In the genomic region with DNA sequence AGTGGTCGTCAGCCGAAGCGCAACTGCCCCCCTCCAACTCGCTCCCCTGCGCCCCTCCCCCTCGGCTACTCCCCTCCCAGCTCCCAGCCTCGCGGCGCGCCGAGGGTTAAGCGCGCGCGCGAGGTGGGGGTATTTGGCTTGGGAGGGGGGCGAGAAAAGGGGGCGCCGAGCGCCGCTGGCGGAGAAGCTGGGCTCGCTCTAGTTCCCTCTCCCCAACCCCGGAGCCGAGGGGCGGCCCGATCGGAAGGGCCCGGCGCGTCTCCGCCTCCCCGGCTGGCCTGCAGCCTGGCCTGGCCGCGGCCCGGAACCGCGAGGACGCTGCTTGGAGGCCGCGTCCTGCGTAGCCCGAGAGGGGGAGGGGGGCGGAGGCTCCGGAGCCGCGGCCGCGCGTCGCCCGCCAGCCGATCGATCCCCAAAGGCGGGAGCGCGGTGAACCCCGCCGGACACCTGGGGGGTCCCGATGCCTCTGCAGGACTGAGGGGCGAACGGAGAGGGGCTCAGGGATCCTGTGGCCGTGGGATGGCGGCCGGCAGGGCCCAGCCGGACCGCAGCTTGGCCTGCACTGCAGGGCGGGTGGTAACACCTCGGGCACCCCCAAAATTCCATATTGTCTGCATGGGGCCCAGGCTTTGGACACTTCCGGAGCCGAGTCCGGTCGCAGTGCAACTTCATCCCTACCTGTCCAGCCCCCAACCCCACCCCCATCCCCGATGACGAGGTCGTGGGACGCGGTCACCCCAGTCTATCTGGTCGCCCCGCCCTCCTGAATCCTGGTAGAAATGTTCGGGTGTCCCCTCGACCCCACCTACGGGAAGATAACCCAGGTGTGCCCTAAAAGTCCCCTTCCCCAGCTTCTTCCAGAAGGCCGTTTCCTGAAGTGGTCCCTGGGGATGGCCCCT, we compare ENCODE assay signal across 1 cellular context.
A peak's percentile ranks its signal among the peaks of the same experiment; 100 is the strongest.
TF ChIP-seq lines count a peak whose summit lies in the region.

No MANE protein-coding gene starts in this region.

TF ChIP-seq in HepG2, 621 proteins besides CTCF, POLR2A, EP300 and RAD21 (continued from another document and continues in another):
- TF ChIP-seq, protein P1, sequence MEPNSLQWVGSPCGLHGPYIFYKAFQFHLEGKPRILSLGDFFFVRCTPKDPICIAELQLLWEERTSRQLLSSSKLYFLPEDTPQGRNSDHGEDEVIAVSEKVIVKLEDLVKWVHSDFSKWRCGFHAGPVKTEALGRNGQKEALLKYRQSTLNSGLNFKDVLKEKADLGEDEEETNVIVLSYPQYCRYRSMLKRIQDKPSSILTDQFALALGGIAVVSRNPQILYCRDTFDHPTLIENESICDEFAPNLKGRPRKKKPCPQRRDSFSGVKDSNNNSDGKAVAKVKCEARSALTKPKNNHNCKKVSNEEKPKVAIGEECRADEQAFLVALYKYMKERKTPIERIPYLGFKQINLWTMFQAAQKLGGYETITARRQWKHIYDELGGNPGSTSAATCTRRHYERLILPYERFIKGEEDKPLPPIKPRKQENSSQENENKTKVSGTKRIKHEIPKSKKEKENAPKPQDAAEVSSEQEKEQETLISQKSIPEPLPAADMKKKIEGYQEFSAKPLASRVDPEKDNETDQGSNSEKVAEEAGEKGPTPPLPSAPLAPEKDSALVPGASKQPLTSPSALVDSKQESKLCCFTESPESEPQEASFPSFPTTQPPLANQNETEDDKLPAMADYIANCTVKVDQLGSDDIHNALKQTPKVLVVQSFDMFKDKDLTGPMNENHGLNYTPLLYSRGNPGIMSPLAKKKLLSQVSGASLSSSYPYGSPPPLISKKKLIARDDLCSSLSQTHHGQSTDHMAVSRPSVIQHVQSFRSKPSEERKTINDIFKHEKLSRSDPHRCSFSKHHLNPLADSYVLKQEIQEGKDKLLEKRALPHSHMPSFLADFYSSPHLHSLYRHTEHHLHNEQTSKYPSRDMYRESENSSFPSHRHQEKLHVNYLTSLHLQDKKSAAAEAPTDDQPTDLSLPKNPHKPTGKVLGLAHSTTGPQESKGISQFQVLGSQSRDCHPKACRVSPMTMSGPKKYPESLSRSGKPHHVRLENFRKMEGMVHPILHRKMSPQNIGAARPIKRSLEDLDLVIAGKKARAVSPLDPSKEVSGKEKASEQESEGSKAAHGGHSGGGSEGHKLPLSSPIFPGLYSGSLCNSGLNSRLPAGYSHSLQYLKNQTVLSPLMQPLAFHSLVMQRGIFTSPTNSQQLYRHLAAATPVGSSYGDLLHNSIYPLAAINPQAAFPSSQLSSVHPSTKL (CRISPR knock-in tag; IDR thresholded peaks at IDR 0.05): peak; percentile 60
- TF ChIP-seq SATB2 (CRISPR knock-in tag; IDR thresholded peaks at IDR 0.05) (no peak), PITX1 (CRISPR knock-in tag; IDR thresholded peaks at IDR 0.05) (peak; percentile 26; the same call in 1 of the 2 replicates), FOXP1 (IDR thresholded peaks at IDR 0.05) (no peak), FOXP1 (CRISPR knock-in tag; IDR thresholded peaks at IDR 0.05) (no peak), ZNF256 (CRISPR knock-in tag; conservative IDR thresholded peaks at IDR 0.05) (no peak), PPARG (CRISPR knock-in tag; conservative IDR thresholded peaks at IDR 0.05) (0 out of 2 replicates have a peak, but pooled peaks have one; percentile 12), ZNF720 (CRISPR knock-in tag; IDR thresholded peaks at IDR 0.05) (0 out of 2 replicates have a peak, but pooled peaks have one; percentile 40), KLF12 (CRISPR knock-in tag; IDR thresholded peaks at IDR 0.05; ENCODE audit: borderline replicate concordance) (peak; percentile 60), KLF16 (CRISPR knock-in tag; IDR thresholded peaks at IDR 0.05) (peak in 1 of 2 experiments; percentile 88; a peak in 2 of 4 replicates), CHD4 (IDR thresholded peaks at IDR 0.05; ENCODE audit: borderline replicate concordance, low read length) (0 out of 2 replicates have a peak, but pooled peaks have one; percentile 10), POLR2AphosphoS5 (IDR thresholded peaks at IDR 0.05; ENCODE audit: low read depth, low read length) (peak; percentile 50), ZNF296 (CRISPR knock-in tag; conservative IDR thresholded peaks at IDR 0.05) (peak; percentile 35; the same call in 1 of the 2 replicates), HCFC1 (IDR thresholded peaks at IDR 0.05; ENCODE audit: low read depth, low read length) (no peak), ZNF274 (CRISPR knock-in tag; IDR thresholded peaks at IDR 0.05) (peak; percentile 94), MIER3 (CRISPR knock-in tag; IDR thresholded peaks at IDR 0.05; ENCODE audit: borderline replicate concordance) (no peak), ZMYM3 (CRISPR knock-in tag; IDR thresholded peaks at IDR 0.05) (no peak), ZNF224 (CRISPR knock-in tag; IDR thresholded peaks at IDR 0.05) (no peak), ZEB1 (IDR thresholded peaks at IDR 0.05; ENCODE audit: insufficient replicate concordance, low read depth) (no peak), ZNF776 (CRISPR knock-in tag; IDR thresholded peaks at IDR 0.05) (peak; percentile 93), ZNF30 (CRISPR knock-in tag; IDR thresholded peaks at IDR 0.05) (0 out of 2 replicates have a peak, but pooled peaks have one; percentile 26), ISX (CRISPR knock-in tag; conservative IDR thresholded peaks at IDR 0.05) (no peak), REPIN1 (CRISPR knock-in tag; IDR thresholded peaks at IDR 0.05; ENCODE audit: borderline replicate concordance, low read depth) (0 out of 2 replicates have a peak, but pooled peaks have one; percentile 45), ISL2 (CRISPR knock-in tag; IDR thresholded peaks at IDR 0.05) (0 out of 2 replicates have a peak, but pooled peaks have one; percentile 6), ZNF282 (IDR thresholded peaks at IDR 0.05; ENCODE audit: partially characterized antibody) (no peak), SNAPC2 (CRISPR knock-in tag; IDR thresholded peaks at IDR 0.05) (no peak; the same call in none of the 2 replicates), JUN (CRISPR knock-in tag; IDR thresholded peaks at IDR 0.05) (peak; percentile 68; the same call in 1 of the 2 replicates), SAFB2 (CRISPR knock-in tag; IDR thresholded peaks at IDR 0.05; ENCODE audit: borderline replicate concordance, low read depth) (peak; percentile 92; the same call in 1 of the 2 replicates), ZNF292 (CRISPR knock-in tag; IDR thresholded peaks at IDR 0.05; ENCODE audit: borderline replicate concordance, low read depth) (no peak)
- TF ChIP-seq, protein P2, sequence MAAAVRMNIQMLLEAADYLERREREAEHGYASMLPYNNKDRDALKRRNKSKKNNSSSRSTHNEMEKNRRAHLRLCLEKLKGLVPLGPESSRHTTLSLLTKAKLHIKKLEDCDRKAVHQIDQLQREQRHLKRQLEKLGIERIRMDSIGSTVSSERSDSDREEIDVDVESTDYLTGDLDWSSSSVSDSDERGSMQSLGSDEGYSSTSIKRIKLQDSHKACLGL (CRISPR knock-in tag; IDR thresholded peaks at IDR 0.05): peak; percentile 82; the same call in 1 of the 2 replicates
- TF ChIP-seq, protein P3, sequence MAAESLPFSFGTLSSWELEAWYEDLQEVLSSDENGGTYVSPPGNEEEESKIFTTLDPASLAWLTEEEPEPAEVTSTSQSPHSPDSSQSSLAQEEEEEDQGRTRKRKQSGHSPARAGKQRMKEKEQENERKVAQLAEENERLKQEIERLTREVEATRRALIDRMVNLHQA (CRISPR knock-in tag; IDR thresholded peaks at IDR 0.05): no peak
- TF ChIP-seq, protein P4, sequence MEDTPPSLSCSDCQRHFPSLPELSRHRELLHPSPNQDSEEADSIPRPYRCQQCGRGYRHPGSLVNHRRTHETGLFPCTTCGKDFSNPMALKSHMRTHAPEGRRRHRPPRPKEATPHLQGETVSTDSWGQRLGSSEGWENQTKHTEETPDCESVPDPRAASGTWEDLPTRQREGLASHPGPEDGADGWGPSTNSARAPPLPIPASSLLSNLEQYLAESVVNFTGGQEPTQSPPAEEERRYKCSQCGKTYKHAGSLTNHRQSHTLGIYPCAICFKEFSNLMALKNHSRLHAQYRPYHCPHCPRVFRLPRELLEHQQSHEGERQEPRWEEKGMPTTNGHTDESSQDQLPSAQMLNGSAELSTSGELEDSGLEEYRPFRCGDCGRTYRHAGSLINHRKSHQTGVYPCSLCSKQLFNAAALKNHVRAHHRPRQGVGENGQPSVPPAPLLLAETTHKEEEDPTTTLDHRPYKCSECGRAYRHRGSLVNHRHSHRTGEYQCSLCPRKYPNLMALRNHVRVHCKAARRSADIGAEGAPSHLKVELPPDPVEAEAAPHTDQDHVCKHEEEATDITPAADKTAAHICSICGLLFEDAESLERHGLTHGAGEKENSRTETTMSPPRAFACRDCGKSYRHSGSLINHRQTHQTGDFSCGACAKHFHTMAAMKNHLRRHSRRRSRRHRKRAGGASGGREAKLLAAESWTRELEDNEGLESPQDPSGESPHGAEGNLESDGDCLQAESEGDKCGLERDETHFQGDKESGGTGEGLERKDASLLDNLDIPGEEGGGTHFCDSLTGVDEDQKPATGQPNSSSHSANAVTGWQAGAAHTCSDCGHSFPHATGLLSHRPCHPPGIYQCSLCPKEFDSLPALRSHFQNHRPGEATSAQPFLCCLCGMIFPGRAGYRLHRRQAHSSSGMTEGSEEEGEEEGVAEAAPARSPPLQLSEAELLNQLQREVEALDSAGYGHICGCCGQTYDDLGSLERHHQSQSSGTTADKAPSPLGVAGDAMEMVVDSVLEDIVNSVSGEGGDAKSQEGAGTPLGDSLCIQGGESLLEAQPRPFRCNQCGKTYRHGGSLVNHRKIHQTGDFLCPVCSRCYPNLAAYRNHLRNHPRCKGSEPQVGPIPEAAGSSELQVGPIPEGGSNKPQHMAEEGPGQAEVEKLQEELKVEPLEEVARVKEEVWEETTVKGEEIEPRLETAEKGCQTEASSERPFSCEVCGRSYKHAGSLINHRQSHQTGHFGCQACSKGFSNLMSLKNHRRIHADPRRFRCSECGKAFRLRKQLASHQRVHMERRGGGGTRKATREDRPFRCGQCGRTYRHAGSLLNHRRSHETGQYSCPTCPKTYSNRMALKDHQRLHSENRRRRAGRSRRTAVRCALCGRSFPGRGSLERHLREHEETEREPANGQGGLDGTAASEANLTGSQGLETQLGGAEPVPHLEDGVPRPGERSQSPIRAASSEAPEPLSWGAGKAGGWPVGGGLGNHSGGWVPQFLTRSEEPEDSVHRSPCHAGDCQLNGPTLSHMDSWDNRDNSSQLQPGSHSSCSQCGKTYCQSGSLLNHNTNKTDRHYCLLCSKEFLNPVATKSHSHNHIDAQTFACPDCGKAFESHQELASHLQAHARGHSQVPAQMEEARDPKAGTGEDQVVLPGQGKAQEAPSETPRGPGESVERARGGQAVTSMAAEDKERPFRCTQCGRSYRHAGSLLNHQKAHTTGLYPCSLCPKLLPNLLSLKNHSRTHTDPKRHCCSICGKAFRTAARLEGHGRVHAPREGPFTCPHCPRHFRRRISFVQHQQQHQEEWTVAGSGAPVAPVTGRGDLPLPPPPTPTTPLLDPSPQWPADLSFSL (CRISPR knock-in tag; IDR thresholded peaks at IDR 0.05): no peak
- TF ChIP-seq, protein P5, sequence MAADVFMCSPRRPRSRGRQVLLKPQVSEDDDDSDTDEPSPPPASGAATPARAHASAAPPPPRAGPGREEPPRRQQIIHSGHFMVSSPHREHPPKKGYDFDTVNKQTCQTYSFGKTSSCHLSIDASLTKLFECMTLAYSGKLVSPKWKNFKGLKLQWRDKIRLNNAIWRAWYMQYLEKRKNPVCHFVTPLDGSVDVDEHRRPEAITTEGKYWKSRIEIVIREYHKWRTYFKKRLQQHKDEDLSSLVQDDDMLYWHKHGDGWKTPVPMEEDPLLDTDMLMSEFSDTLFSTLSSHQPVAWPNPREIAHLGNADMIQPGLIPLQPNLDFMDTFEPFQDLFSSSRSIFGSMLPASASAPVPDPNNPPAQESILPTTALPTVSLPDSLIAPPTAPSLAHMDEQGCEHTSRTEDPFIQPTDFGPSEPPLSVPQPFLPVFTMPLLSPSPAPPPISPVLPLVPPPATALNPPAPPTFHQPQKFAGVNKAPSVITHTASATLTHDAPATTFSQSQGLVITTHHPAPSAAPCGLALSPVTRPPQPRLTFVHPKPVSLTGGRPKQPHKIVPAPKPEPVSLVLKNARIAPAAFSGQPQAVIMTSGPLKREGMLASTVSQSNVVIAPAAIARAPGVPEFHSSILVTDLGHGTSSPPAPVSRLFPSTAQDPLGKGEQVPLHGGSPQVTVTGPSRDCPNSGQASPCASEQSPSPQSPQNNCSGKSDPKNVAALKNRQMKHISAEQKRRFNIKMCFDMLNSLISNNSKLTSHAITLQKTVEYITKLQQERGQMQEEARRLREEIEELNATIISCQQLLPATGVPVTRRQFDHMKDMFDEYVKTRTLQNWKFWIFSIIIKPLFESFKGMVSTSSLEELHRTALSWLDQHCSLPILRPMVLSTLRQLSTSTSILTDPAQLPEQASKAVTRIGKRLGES (CRISPR knock-in tag; IDR thresholded peaks at IDR 0.05; ENCODE audit: borderline replicate concordance): no peak
- TF ChIP-seq, protein P6, sequence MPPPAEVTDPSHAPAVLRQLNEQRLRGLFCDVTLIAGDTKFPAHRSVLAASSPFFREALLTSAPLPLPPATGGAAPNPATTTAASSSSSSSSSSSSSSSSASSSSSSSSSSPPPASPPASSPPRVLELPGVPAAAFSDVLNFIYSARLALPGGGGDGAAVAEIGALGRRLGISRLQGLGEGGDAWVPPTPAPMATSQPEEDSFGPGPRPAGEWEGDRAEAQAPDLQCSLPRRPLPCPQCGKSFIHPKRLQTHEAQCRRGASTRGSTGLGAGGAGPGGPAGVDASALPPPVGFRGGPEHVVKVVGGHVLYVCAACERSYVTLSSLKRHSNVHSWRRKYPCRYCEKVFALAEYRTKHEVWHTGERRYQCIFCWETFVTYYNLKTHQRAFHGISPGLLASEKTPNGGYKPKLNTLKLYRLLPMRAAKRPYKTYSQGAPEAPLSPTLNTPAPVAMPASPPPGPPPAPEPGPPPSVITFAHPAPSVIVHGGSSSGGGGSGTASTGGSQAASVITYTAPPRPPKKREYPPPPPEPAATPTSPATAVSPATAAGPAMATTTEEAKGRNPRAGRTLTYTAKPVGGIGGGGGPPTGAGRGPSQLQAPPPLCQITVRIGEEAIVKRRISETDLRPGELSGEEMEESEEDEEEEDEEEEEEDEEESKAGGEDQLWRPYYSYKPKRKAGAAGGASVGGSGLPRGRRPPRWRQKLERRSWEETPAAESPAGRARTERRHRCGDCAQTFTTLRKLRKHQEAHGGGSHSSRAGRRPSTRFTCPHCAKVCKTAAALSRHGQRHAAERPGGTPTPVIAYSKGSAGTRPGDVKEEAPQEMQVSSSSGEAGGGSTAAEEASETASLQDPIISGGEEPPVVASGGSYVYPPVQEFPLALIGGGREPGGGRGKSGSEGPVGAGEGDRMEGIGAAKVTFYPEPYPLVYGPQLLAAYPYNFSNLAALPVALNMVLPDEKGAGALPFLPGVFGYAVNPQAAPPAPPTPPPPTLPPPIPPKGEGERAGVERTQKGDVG (CRISPR knock-in tag; IDR thresholded peaks at IDR 0.05; ENCODE audit: borderline replicate concordance): no peak; the same call in 1 of the 2 replicates
- TF ChIP-seq, protein P7, sequence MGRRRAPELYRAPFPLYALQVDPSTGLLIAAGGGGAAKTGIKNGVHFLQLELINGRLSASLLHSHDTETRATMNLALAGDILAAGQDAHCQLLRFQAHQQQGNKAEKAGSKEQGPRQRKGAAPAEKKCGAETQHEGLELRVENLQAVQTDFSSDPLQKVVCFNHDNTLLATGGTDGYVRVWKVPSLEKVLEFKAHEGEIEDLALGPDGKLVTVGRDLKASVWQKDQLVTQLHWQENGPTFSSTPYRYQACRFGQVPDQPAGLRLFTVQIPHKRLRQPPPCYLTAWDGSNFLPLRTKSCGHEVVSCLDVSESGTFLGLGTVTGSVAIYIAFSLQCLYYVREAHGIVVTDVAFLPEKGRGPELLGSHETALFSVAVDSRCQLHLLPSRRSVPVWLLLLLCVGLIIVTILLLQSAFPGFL (CRISPR knock-in tag; IDR thresholded peaks at IDR 0.05): no peak
- TF ChIP-seq, protein P8, sequence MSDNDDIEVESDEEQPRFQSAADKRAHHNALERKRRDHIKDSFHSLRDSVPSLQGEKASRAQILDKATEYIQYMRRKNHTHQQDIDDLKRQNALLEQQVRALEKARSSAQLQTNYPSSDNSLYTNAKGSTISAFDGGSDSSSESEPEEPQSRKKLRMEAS (IDR thresholded peaks at IDR 0.05): peak; percentile 86
